In genomic region chr4:8366601-8367000, GRCh38 we compare ENCODE assay signal across 23 cellular contexts.
"Had no signal": no experiment of that assay in that cellular context is flagged by ENCODE, and none has a peak within 500 bp of the region (broad histone marks: within the 10 kb centered on the region; RNA-seq: fewer than 3 reads in every experiment).

No MANE protein-coding gene starts in this region.

- ATAC-seq: left colon; left lung; mucosa of descending colon; naive thymus-derived CD8-positive, alpha-beta T cell; pancreas; right cardiac atrium; stimulated activated effector memory CD8-positive, alpha-beta T cell treated with anti-CD3 and anti-CD28 coated beads, Interleukin-12 subunit alpha, Interleukin-12 subunit beta, amount 100 ng/mL, for 72 hours had no signal

- FAIRE-seq: keratinocyte, pancreas had no signal

- H3K27me3 ChIP-seq: left lung, pancreas, spleen, suprapubic skin, tibial nerve, uterus had no signal

- H3K9me3 Mint-ChIP-seq: stimulated activated effector memory CD8-positive, alpha-beta T cell treated with anti-CD3 and anti-CD28 coated beads, Interleukin-12 subunit alpha, Interleukin-12 subunit beta, amount 100 ng/mL, for 72 hours had no signal

- H3K27ac ChIP-seq: left lung, pancreas, skin epidermis, spleen, suprapubic skin, thoracic aorta, tibial nerve, uterus had no signal

- H3K36me3 ChIP-seq: uterus had no signal

- H3K27me3 Mint-ChIP-seq: memory B cell; naive thymus-derived CD8-positive, alpha-beta T cell; stimulated activated naive CD8-positive, alpha-beta T cell treated with anti-CD3 and anti-CD28 coated beads, Interleukin-15, Interleukin-2, amounts not matched to agents 100 ng/mL and 50 ng/mL, for 24 hours; type B pancreatic cell had no signal

- H3K27ac Mint-ChIP-seq: memory B cell; naive thymus-derived CD8-positive, alpha-beta T cell; stimulated activated effector memory CD8-positive, alpha-beta T cell treated with anti-CD3 and anti-CD28 coated beads, Interleukin-12 subunit alpha, Interleukin-12 subunit beta, amount 100 ng/mL, for 72 hours; stimulated activated naive CD8-positive, alpha-beta T cell treated with anti-CD3 and anti-CD28 coated beads, Interleukin-15, Interleukin-2, amounts not matched to agents 100 ng/mL and 50 ng/mL, for 24 hours; type B pancreatic cell had no signal

- DNase-seq: hippocampal formation; left colon; midbrain; nucleus accumbens; stimulated activated CD4-positive, alpha-beta T cell treated with anti-CD3 and anti-CD28 coated beads, Interleukin-4, amount 100 ng/mL, for 24 hours; stimulated activated naive CD4-positive, alpha-beta T cell; uterus had no signal

- H3K4me1 ChIP-seq: left lung, pancreas, spleen, suprapubic skin, tibial nerve, uterus had no signal

- H3K4me1 Mint-ChIP-seq: memory B cell; naive thymus-derived CD8-positive, alpha-beta T cell; stimulated activated effector memory CD8-positive, alpha-beta T cell treated with anti-CD3 and anti-CD28 coated beads, Interleukin-12 subunit alpha, Interleukin-12 subunit beta, amount 100 ng/mL, for 72 hours had no signal

- H3K4me3 ChIP-seq: left lung, lung, mucosa of descending colon, pancreas, skin epidermis, spleen, suprapubic skin, thoracic aorta, tibial nerve, uterus had no signal

- H3K9me3 ChIP-seq: mucosa of descending colon, pancreas, suprapubic skin, thoracic aorta, tibial nerve, uterus had no signal

- H3K4me3 Mint-ChIP-seq: memory B cell; naive thymus-derived CD8-positive, alpha-beta T cell; stimulated activated effector memory CD8-positive, alpha-beta T cell treated with anti-CD3 and anti-CD28 coated beads, Interleukin-12 subunit alpha, Interleukin-12 subunit beta, amount 100 ng/mL, for 72 hours; stimulated activated naive CD8-positive, alpha-beta T cell treated with anti-CD3 and anti-CD28 coated beads, Interleukin-15, Interleukin-2, amounts not matched to agents 100 ng/mL and 50 ng/mL, for 24 hours; type B pancreatic cell had no signal
